16 cellular contexts compared by ENCODE assay signal in genomic region chr13:33316890-33317289, GRCh38. TPM values are rescaled to one million over a fixed set of nuclear protein-coding genes. Genes with fewer than 3 reads are reported as not detected.
DNase-seq lines count a peak whose midpoint lies in the region.
"Had no signal": no experiment of that assay in that cellular context is flagged by ENCODE, and none has a peak within 500 bp of the region (broad histone marks: within the 10 kb centered on the region; RNA-seq: fewer than 3 reads in every experiment).

No MANE protein-coding gene starts in this region.

- peak; percentile 47 for DNase-seq in ELR (ENCODE audit: low read depth)
- DNase-seq in RPMI7951 (ENCODE audit: low read depth): peak; percentile 23
- DNase-seq in mesendoderm: peak; percentile 6
- no peak for DNase-seq in kidney glomerular epithelial cell (lab: John Stamatoyannopoulos, UW)
- DNase-seq in cerebellar nuclear complex (lab: John Stamatoyannopoulos, UW): no peak
- DNase-seq in nucleus accumbens (lab: John Stamatoyannopoulos, UW): no peak
- DNase-seq: ACHN; BE2C; C1 segment of cervical spinal cord; CD4-positive, CD25-positive, alpha-beta regulatory T cell; CD8-positive, alpha-beta memory T cell; COR-L47; GM23248 had no signal

- H3K4me2 ChIP-seq in mesendoderm (ENCODE audit: low read length): no peak overlapping the region

- no peak overlapping the region for H2BK120ac ChIP-seq in mesendoderm (ENCODE audit: low read depth, low read length)

- H3K56ac ChIP-seq in mesendoderm (ENCODE audit: low read length): no peak overlapping the region

- no peak overlapping the region for H3K23ac ChIP-seq in mesendoderm (ENCODE audit: low read length)

- H3K4me3 ChIP-seq in mesendoderm (ENCODE audit: low read length): no peak overlapping the region
- H3K4me3 ChIP-seq: GM23248, HAP-1, K562 had no signal

- H4K5ac ChIP-seq in mesendoderm (ENCODE audit: low read length): no peak overlapping the region

- H3K36me3 ChIP-seq in mesendoderm (ENCODE audit: control insufficient read depth, insufficient read depth, low read length): no peaks in the 10 kb centered on the region
- H3K36me3 ChIP-seq: BE2C, HAP-1 had no signal

- no peak overlapping the region for H4K8ac ChIP-seq in mesendoderm (ENCODE audit: low read depth, low read length)

- H3K18ac ChIP-seq in mesendoderm (ENCODE audit: low read length): no peak overlapping the region

- H3K9ac ChIP-seq in mesendoderm (ENCODE audit: low read length): no peak overlapping the region
- H3K9ac ChIP-seq: GM23248 had no signal

- H3K79me2 ChIP-seq in mesendoderm (ENCODE audit: control insufficient read depth, insufficient read depth, low read length): no peaks in the 10 kb centered on the region

- H2AK5ac ChIP-seq in mesendoderm (ENCODE audit: low read length): no peak overlapping the region

- no peak overlapping the region for H2BK5ac ChIP-seq in mesendoderm (ENCODE audit: low read length)

- H2BK15ac ChIP-seq in mesendoderm (replicated peaks; ENCODE audit: low read depth): no peak overlapping the region

- no peak overlapping the region for H3K27ac ChIP-seq in mesendoderm (ENCODE audit: low read depth, low read length)
- H3K27ac ChIP-seq: GM23248, HL-60 had no signal

- H3K4ac ChIP-seq in mesendoderm (ENCODE audit: low read depth, low read length): no peak overlapping the region

- H3K27me3 ChIP-seq in mesendoderm (ENCODE audit: insufficient read depth, low read length, poor library complexity): no peaks in the 10 kb centered on the region
- H3K27me3 ChIP-seq: BE2C had no signal

- no CpG with 5 or more reads among the region's 1 CpG for WGBS in mesendoderm (ENCODE audit: extremely low coverage, insufficient coverage, low lambda C conversion rate)

- no peaks in the 10 kb centered on the region for H3K79me1 ChIP-seq in mesendoderm (ENCODE audit: low read length)

- H3K4me1 ChIP-seq in mesendoderm (ENCODE audit: control insufficient read depth, low read depth, low read length): no peaks in the 10 kb centered on the region
- H3K4me1 ChIP-seq: BE2C had no signal

RNA-seq across cellular contexts. Expression of gene STARD13, which starts 31.3 kb away (rescaled TPM):
- total RNA-seq in RPMI7951 (2014; rRNA removed; shearing (Covaris generic)): 8.3 and 10.6 TPM in 2 replicates
- 1.7 TPM for polyA plus RNA-seq in mesendoderm (2013, experiment 1 of 2)
- polyA plus RNA-seq in mesendoderm (2013, experiment 2 of 2): 2.0 TPM
- total RNA-seq: CD4-positive, CD25-positive, alpha-beta regulatory T cell had no signal
- polyA plus RNA-seq: CD4-positive, CD25-positive, alpha-beta regulatory T cell; CD8-positive, alpha-beta memory T cell; K562 had no signal

Comparison
In these comparisons a context has a peak if more than half of its experiments do, and no peak if none do; other contexts are left out.
1. DNase-seq: peak in ELR (single experiment), RPMI7951 (single experiment) and mesendoderm (single experiment); none in kidney glomerular epithelial cell (single experiment), cerebellar nuclear complex (0 of 2) and nucleus accumbens (0 of 56).